8 cellular contexts compared by ENCODE assay signal in the genomic region with DNA sequence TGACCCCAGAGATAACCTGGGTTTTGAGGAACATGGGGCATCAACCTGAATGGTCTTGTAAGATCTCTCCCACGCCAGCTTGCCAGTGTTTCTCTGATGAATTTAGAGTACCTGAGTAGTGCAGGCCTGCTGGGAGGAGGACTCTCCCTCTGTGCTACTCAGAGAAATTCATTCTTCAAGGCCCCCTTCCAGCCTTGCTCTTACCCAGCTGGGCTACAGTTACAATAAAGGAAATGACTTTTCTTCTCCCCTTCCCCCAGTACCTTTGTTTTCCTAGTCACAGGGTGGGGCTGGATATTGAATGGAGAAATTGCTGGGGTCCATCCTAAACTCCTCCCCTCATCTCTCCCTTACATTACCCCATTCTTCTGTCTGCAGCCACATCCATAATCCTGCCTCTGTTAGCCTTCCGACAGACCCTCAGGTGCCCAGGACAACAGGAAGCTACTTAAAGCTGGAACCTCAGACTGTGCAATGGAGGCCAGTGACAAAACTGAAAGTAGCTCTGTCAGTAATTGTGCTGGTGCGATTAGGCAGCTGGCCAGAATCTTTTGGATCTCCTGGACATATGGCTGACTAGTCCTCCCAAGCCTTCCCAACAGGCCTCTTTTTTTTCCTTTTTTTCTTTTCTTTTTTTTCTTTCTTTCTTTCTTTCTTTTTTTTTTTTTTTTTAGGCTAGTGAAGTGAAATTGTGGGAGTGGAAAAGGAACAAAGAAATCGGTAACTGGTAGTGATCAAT. TPM values are rescaled to one million over a fixed set of nuclear protein-coding genes. Genes with fewer than 3 reads are reported as not detected.
DNase-seq lines count a peak whose midpoint lies in the region; ATAC-seq and TF ChIP-seq lines count a peak whose summit lies in the region.

No MANE protein-coding gene starts in this region.

- H3K4me1 Mint-ChIP-seq in Caco-2 (ENCODE audit: low read depth, unreplicated experiment) (peaks cover 22% of the 10 kb centered on the region), natural killer cell (peaks cover 25 to 38% of the 10 kb centered on the region in 2 donors)

- no peak for DNase-seq in Caco-2
- peak; percentile 22 for DNase-seq in NCI-H524 treated with DMSO at 0.1 percent for 48 hours (lab: John Stamatoyannopoulos, UW)
- no peak for DNase-seq in effector memory CD4-positive, alpha-beta T cell
- DNase-seq in natural killer cell, result no peak
- DNase-seq in NCI-H146 treated with DMSO at 0.1 percent for 48 hours (lab: John Stamatoyannopoulos, UW; ENCODE audit: unreplicated experiment), result no peak
- DNase-seq in GM13976 (ENCODE audit: low spot score), result no peak
- DNase-seq in LoVo (ENCODE audit: low spot score), result no peak

- H3K27ac ChIP-seq in effector memory CD4-positive, alpha-beta T cell (ENCODE audit: insufficient read depth, low read length, poor library complexity, severe bottlenecking), result peak overlapping the region; percentile 58

- peaks cover 1% of the 10 kb centered on the region; the same call in 1 of the 2 replicates for H3K36me3 ChIP-seq in Caco-2 (ENCODE audit: control insufficient read depth, insufficient read depth, low read length)
- peaks cover 14% of the 10 kb centered on the region for H3K36me3 ChIP-seq in effector memory CD4-positive, alpha-beta T cell (ENCODE audit: control insufficient read depth, insufficient read depth, low read length)

- H3K9me3 Mint-ChIP-seq in Caco-2 (ENCODE audit: unreplicated experiment), result no peaks in the 10 kb centered on the region
- no peaks in the 10 kb centered on the region for H3K9me3 Mint-ChIP-seq in natural killer cell

- POLR2A ChIA-PET in Caco-2 (lab: Charles Lee), result no interaction called here

- H3K36me3 Mint-ChIP-seq in Caco-2 (ENCODE audit: insufficient read depth, unreplicated experiment) (peaks cover 17% of the 10 kb centered on the region), natural killer cell (no peaks in the 10 kb centered on the region)

- no TSS peak for BruUV-seq in Caco-2 (replicated peaks; lab: Mats Ljungman, UMichigan)

- H3K27me3 Mint-ChIP-seq in Caco-2 (ENCODE audit: insufficient read depth, unreplicated experiment) (no peaks in the 10 kb centered on the region), natural killer cell (ENCODE audit: low read depth in 2 of 2) (no peaks in the 10 kb centered on the region)

- in situ Hi-C loops in GM13976 (cut with MboI; ENCODE audit: low sequenced_read_pairs, unreplicated experiment), result no loop called here

- H3K4me3 Mint-ChIP-seq in Caco-2 (ENCODE audit: unreplicated experiment), result no peak overlapping the region
- peak overlapping the region; percentile 56 for H3K4me3 Mint-ChIP-seq in natural killer cell

- peaks cover 32% of the 10 kb centered on the region for H3K4me1 ChIP-seq in Caco-2
- peaks cover 26% of the 10 kb centered on the region for H3K4me1 ChIP-seq in effector memory CD4-positive, alpha-beta T cell (ENCODE audit: control insufficient read depth, insufficient read depth, low read length, poor library complexity, severe bottlenecking)

- no peaks in the 10 kb centered on the region for H3K27me3 ChIP-seq in Caco-2 (replicated peaks; ENCODE audit: control insufficient read depth, insufficient read depth, low read length)
- H3K27me3 ChIP-seq in effector memory CD4-positive, alpha-beta T cell (replicated peaks; ENCODE audit: control insufficient read depth, insufficient read depth, low read length, poor library complexity, severe bottlenecking), result no peaks in the 10 kb centered on the region

- CTCF ChIA-PET in Caco-2 (lab: Charles Lee), result interaction anchor here (0.7 to 1.5 kb wide), 3 partner anchors 14 to 45 kb away, joined by 3 to 11 read pairs (median 5); partner anchors contain the start of gene LIMK2

- ATAC-seq in natural killer cell (peak in 1 of 3 donors; percentile 22), GM18517 (IDR thresholded peaks at IDR 0.05; ENCODE audit: unreplicated experiment) (no peak)

- H3K9me3 ChIP-seq in Caco-2, result no peaks in the 10 kb centered on the region
- H3K9me3 ChIP-seq in effector memory CD4-positive, alpha-beta T cell (ENCODE audit: control insufficient read depth, low read length), result no peaks in the 10 kb centered on the region

- no peak overlapping the region for H3K4me3 ChIP-seq in Caco-2 (ENCODE audit: low read depth, low read length)
- H3K4me3 ChIP-seq in effector memory CD4-positive, alpha-beta T cell (ENCODE audit: insufficient read depth, low read depth, low read length, poor library complexity, severe bottlenecking), result peak overlapping the region; percentile 35

- intact Hi-C loops in Caco-2 (cut with micrococcal nuclease; ENCODE audit: unreplicated experiment) (loop anchor here (5.0 to 10.0 kb wide), 2 partner anchors 67 to 265 kb away; partner anchors contain the start of genes MORC2, RNF185 and TUG1), natural killer cell (cut with micrococcal nuclease) (loop anchor here (2.0 to 5.0 kb wide), 3 partner anchors 69 to 467 kb away; partner anchors contain the start of gene RNF185)

- no peak for TF ChIP-seq CTCF in Caco-2 (IDR thresholded peaks at IDR 0.05; ENCODE audit: insufficient read depth in 1 of 2, low read depth in 1 of 2, low read length in 1 of 2, severe bottlenecking in 1 of 2, unreplicated experiment in 1 of 2)
- no peak for TF ChIP-seq CTCF in natural killer cell (IDR thresholded peaks at IDR 0.05)
- TF ChIP-seq CTCF in GM13976 (IDR thresholded peaks at IDR 0.05; ENCODE audit: borderline replicate concordance, control extremely low read depth, extremely low read depth, insufficient read depth, missing control alignments), result no peak

- H3K27ac Mint-ChIP-seq in Caco-2 (ENCODE audit: unreplicated experiment) (peak overlapping the region; percentile 42), natural killer cell (peak overlapping the region; percentile 85 to 87)

RNA-seq across cellular contexts. Expression of gene LIMK2, which starts 17.5 kb away (rescaled TPM):
- total RNA-seq in Caco-2 (2022) (34.8 and 36.3 TPM in 2 replicates), natural killer cell (10 to 100 TPM; 17.2 to 28.6 (median 19.1) TPM)
